In genomic region chr10:46225597-46225996, GRCh38 we compare ENCODE assay signal across 30 cellular contexts.
DNase-seq lines count a peak whose midpoint lies in the region; ATAC-seq, FAIRE-seq and TF ChIP-seq lines count a peak whose summit lies in the region.
"Had no signal": no experiment of that assay in that cellular context is flagged by ENCODE, and none has a peak within 500 bp of the region (broad histone marks: within the 10 kb centered on the region; RNA-seq: fewer than 3 reads in every experiment).

No MANE protein-coding gene starts in this region.

- H3K4me1 ChIP-seq in mammary epithelial cell (ENCODE audit: insufficient read depth, low read length) (no peaks in the 10 kb centered on the region), HEK293 (ENCODE audit: control insufficient read depth, insufficient read depth, low read length) (no peaks in the 10 kb centered on the region), K562 (replicated peaks in 1 of 2; ENCODE audit: control insufficient read depth in 2 of 2, insufficient read depth in 2 of 2, low read length in 2 of 2) (peaks cover 0 to 11% of the 10 kb centered on the region in 2 experiments; a peak in 3 of 5 replicates)
- H3K4me1 ChIP-seq: gastroesophageal sphincter, left lung, neural progenitor cell, SJCRH30 had no signal

- H3K4me3 Mint-ChIP-seq in MCF 10A (ENCODE audit: unreplicated experiment) = no peak overlapping the region
- no peak overlapping the region for H3K4me3 Mint-ChIP-seq in progenitor cell of endocrine pancreas (ENCODE audit: low read depth)
- H3K4me3 Mint-ChIP-seq: brain, neural progenitor cell had no signal

- no peak for TF ChIP-seq POLR2A in K562 (conservative IDR thresholded peaks at IDR 0.05)
- no peak for TF ChIP-seq POLR2A in erythroblast (IDR thresholded peaks at IDR 0.05; ENCODE audit: low read length)

- FAIRE-seq in K562 (lab: Jason Lieb, UNC) = no peak
- FAIRE-seq: endothelial cell of umbilical vein, G401.6 had no signal

- in situ Hi-C loops in mammary epithelial cell (cut with MboI; ENCODE audit: low sequenced_read_pairs in 2 of 2) = loop anchor here in 1 of 2 donors (25.0 kb wide), 1 partner anchor 312 kb away; no protein-coding TSS in a partner anchor
- in situ Hi-C loops in K562 (cut with MboI) = loop anchor here (25.0 kb wide), 1 partner anchor 988 kb away; no protein-coding TSS in a partner anchor

- CTCF ChIA-PET in mammary epithelial cell (lab: Charles Lee; ENCODE audit: low non-redundant PET) = no interaction called here
- CTCF ChIA-PET in MCF 10A (lab: Yijun Ruan, JAX) = interaction anchor here (2.4 kb wide), 1 partner anchor 340 kb away, joined by 12 read pairs; no protein-coding TSS in a partner anchor
- CTCF ChIA-PET in HEK293 (lab: Yijun Ruan, JAX) = interaction anchor here (0.5 kb wide), 1 partner anchor 1211 kb away, joined by 3 read pairs; no protein-coding TSS in a partner anchor
- CTCF ChIA-PET in K562 (lab: Yijun Ruan, JAX; ENCODE audit: low intra/inter-chr PET ratio) = no interaction called here

- no peaks in the 10 kb centered on the region for H3K9me3 Mint-ChIP-seq in MCF 10A (ENCODE audit: unreplicated experiment)
- no peaks in the 10 kb centered on the region for H3K9me3 Mint-ChIP-seq in progenitor cell of endocrine pancreas (ENCODE audit: low read depth)

- H3K9ac ChIP-seq in mammary epithelial cell (ENCODE audit: insufficient read depth, low read length) (no peak overlapping the region), K562 (ENCODE audit: insufficient read depth in 1 of 2, low read depth in 2 of 2, low read length in 2 of 2) (no peak overlapping the region)
- H3K9ac ChIP-seq: neural progenitor cell had no signal

- H3K27me3 ChIP-seq in mammary epithelial cell (ENCODE audit: insufficient read depth, low read length) (no peaks in the 10 kb centered on the region), K562 (ENCODE audit: control insufficient read depth in 2 of 2, insufficient read depth in 2 of 2, low read length in 2 of 2) (peaks cover 0 to 6% of the 10 kb centered on the region in 2 experiments; a peak in 2 of 5 replicates)
- H3K27me3 ChIP-seq: left lung, neural progenitor cell, SJCRH30, upper lobe of left lung had no signal

- POLR2A ChIA-PET in MCF 10A (lab: Yijun Ruan, JAX) = no interaction called here
- POLR2A ChIA-PET in HEK293 (lab: Yijun Ruan, JAX) = no interaction called here
- POLR2A ChIA-PET in K562 (lab: Yijun Ruan, JAX) = interaction anchor here (0.7 kb wide), 1 partner anchor 331 kb away, joined by 3 read pairs; no protein-coding TSS in a partner anchor

- no peaks in the 10 kb centered on the region for H3K36me3 Mint-ChIP-seq in MCF 10A (ENCODE audit: insufficient read depth, unreplicated experiment)
- H3K36me3 Mint-ChIP-seq in progenitor cell of endocrine pancreas (ENCODE audit: insufficient read depth) = no peaks in the 10 kb centered on the region
- H3K36me3 Mint-ChIP-seq: brain, neural progenitor cell had no signal

- H3K9me1 ChIP-seq in K562 (ENCODE audit: control insufficient read depth, insufficient read depth, low read length) = no peaks in the 10 kb centered on the region

- BruUV-seq in mammary epithelial cell (replicated peaks; lab: Mats Ljungman, UMichigan) (TSS peak; percentile 86), MCF 10A (replicated peaks; lab: Mats Ljungman, UMichigan) (no TSS peak), K562 (replicated peaks; lab: Mats Ljungman, UMichigan) (no TSS peak)

- H4K20me1 ChIP-seq in mammary epithelial cell (ENCODE audit: insufficient read depth, low read length) (no peaks in the 10 kb centered on the region), K562 (replicated peaks; ENCODE audit: control insufficient read depth, insufficient read depth, low read length) (no peaks in the 10 kb centered on the region)

- no peaks in the 10 kb centered on the region for H3K36me3 ChIP-seq in mammary epithelial cell (ENCODE audit: insufficient read depth, low read length)
- H3K36me3 ChIP-seq in HEK293 (ENCODE audit: control insufficient read depth in 2 of 2, insufficient read depth in 1 of 2, low read length in 2 of 2) = no peaks in the 10 kb centered on the region
- H3K36me3 ChIP-seq in K562 (ENCODE audit: control insufficient read depth, insufficient read depth, low read length) = no peaks in the 10 kb centered on the region
- H3K36me3 ChIP-seq: gastroesophageal sphincter, left lung, neural progenitor cell, SJCRH30, upper lobe of left lung had no signal

- TF ChIP-seq CTCF in mammary epithelial cell (conservative IDR thresholded peaks at IDR 0.05 in 1 of 2, IDR thresholded peaks at IDR 0.05 in 1 of 2; ENCODE audit: extremely low read depth in 1 of 2, insufficient read depth in 1 of 2, low read depth in 1 of 2, low read length in 2 of 2) (no peak), MCF 10A (IDR thresholded peaks at IDR 0.05; ENCODE audit: unreplicated experiment) (no peak), HEK293 (tag by site-specific recombination; IDR thresholded peaks at IDR 0.05) (no peak), K562 (IDR thresholded peaks at IDR 0.05 in 2 of 3, conservative IDR thresholded peaks at IDR 0.05 in 1 of 3; ENCODE audit: insufficient read depth in 2 of 3, low read depth in 1 of 3, low read length in 3 of 3) (no peak), progenitor cell of endocrine pancreas (IDR thresholded peaks at IDR 0.05; ENCODE audit: unreplicated experiment) (no peak)

- no peak for TF ChIP-seq EP300 in K562 (IDR thresholded peaks at IDR 0.05; ENCODE audit: low read length)

- H3K27ac Mint-ChIP-seq in MCF 10A (ENCODE audit: low read depth, unreplicated experiment) (no peak overlapping the region), progenitor cell of endocrine pancreas (no peak overlapping the region)
- H3K27ac Mint-ChIP-seq: brain, neural progenitor cell had no signal

- H3K9me3 ChIP-seq in mammary epithelial cell (replicated peaks; ENCODE audit: insufficient read depth, low read length) = no peaks in the 10 kb centered on the region
- no peaks in the 10 kb centered on the region for H3K9me3 ChIP-seq in HEK293 (ENCODE audit: control insufficient read depth, insufficient read depth, low read depth, low read length)
- H3K9me3 ChIP-seq in K562 (replicated peaks; ENCODE audit: control insufficient read depth, insufficient read depth, low read depth, low read length) = 0 out of 2 replicates have a peak, but pooled peaks cover 2% of the 10 kb centered on the region
- H3K9me3 ChIP-seq: left lung, SJCRH30, upper lobe of left lung had no signal

- no peaks in the 10 kb centered on the region for H3K4me1 Mint-ChIP-seq in MCF 10A (ENCODE audit: insufficient read depth, unreplicated experiment)
- H3K4me1 Mint-ChIP-seq in progenitor cell of endocrine pancreas (ENCODE audit: low read depth) = no peaks in the 10 kb centered on the region
- H3K4me1 Mint-ChIP-seq: neural progenitor cell had no signal

- DNase-seq in mammary epithelial cell (no peak), MCF 10A (ENCODE audit: unreplicated experiment) (no peak), K562 (ENCODE audit: extremely low read depth in 1 of 4, low spot score in 3 of 4) (no peak), progenitor cell of endocrine pancreas (ENCODE audit: low spot score, unreplicated experiment) (peak; percentile 6), OCI-M2 (lab: John Stamatoyannopoulos, UW; ENCODE audit: unreplicated experiment) (no peak), NCI-H226 (no peak), erythroblast (lab: John Stamatoyannopoulos, UW) (no peak)
- DNase-seq: activated CD4-positive, alpha-beta T cell treated with anti-CD3 and anti-CD28 coated beads for 4 hours; activated naive CD4-positive, alpha-beta T cell treated with Interleukin-2 at 50 U/mL for 16 hours; amniotic stem cell; cerebellar nuclear complex; HCEC 1CT; hypothalamus; Karpas-422; mesendoderm; NCI-H2107; NCI-H774; SJCRH30; stimulated activated CD4-positive, alpha-beta T cell treated with anti-CD3 and anti-CD28 coated beads, Interleukin-4, amount 100 ng/mL, for 4 hours; SW 1271; T-helper 9 cell had no signal

- H3K27ac ChIP-seq in mammary epithelial cell (ENCODE audit: insufficient read depth, low read depth, low read length) (no peak overlapping the region), HEK293 (ENCODE audit: extremely low read depth, low read depth, low read length) (no peak overlapping the region), K562 (ENCODE audit: extremely low read depth, low read depth, low read length) (no peak overlapping the region)
- H3K27ac ChIP-seq: gastroesophageal sphincter, left lung, neural progenitor cell, SJCRH30, upper lobe of left lung had no signal

- H2AFZ ChIP-seq in mammary epithelial cell (ENCODE audit: low read depth, low read length) (no peak overlapping the region), K562 (ENCODE audit: low read depth, low read length) (no peak overlapping the region)
- H2AFZ ChIP-seq: neural progenitor cell had no signal

- no peaks in the 10 kb centered on the region for H3K79me2 ChIP-seq in mammary epithelial cell (ENCODE audit: insufficient read depth, low read length)
- no peaks in the 10 kb centered on the region for H3K79me2 ChIP-seq in K562 (ENCODE audit: control insufficient read depth, insufficient read depth, low read length)

- intact Hi-C loops in mammary epithelial cell (cut with micrococcal nuclease) (no loop called here), MCF 10A (cut with micrococcal nuclease) (no loop called here), K562 (cut with micrococcal nuclease) (loop anchor here (5.0 kb wide), 2 partner anchors 102 to 198 kb away; no protein-coding TSS in a partner anchor)

- H3K4me3 ChIP-seq in mammary epithelial cell (replicated peaks in 1 of 3; ENCODE audit: insufficient read depth in 1 of 3, low read depth in 2 of 3, low read length in 3 of 3) (no peak overlapping the region), HEK293 (ENCODE audit: low read depth, low read length) (no peak overlapping the region), K562 (no peak overlapping the region)
- H3K4me3 ChIP-seq: gastroesophageal sphincter, left lung, neural progenitor cell, SJCRH30, upper lobe of left lung had no signal

- no peak for ATAC-seq in K562
- ATAC-seq: gastroesophageal sphincter, left lung, sciatic nerve had no signal

- no peak for TF ChIP-seq RAD21 in K562 (CRISPR knock-in tag; conservative IDR thresholded peaks at IDR 0.05 in 1 of 2, IDR thresholded peaks at IDR 0.05 in 1 of 2)

- dilution Hi-C loops in mammary epithelial cell (cut with HindIII; ENCODE audit: low sequenced_read_pairs) = no loop called here

- 81% methylated on average over 5 of the region's 5 CpGs for WGBS in mammary epithelial cell (ENCODE audit: low coverage, missing lambda C conversion rate)
- 11% methylated on average over 5 of the region's 5 CpGs for WGBS in K562 (ENCODE audit: insufficient coverage, low coverage, missing lambda C conversion rate)

- peaks cover 22% of the 10 kb centered on the region for H3K27me3 Mint-ChIP-seq in MCF 10A (ENCODE audit: insufficient read depth, unreplicated experiment)
- peaks cover 4% of the 10 kb centered on the region for H3K27me3 Mint-ChIP-seq in progenitor cell of endocrine pancreas

- no peak overlapping the region for H3K4me2 ChIP-seq in mammary epithelial cell (ENCODE audit: insufficient read depth, low read depth, low read length)
- no peak overlapping the region for H3K4me2 ChIP-seq in K562 (ENCODE audit: insufficient read depth, low read length)
- H3K4me2 ChIP-seq: neural progenitor cell had no signal

TF ChIP-seq in HEK293, 187 proteins besides CTCF, POLR2A, EP300 and RAD21 (continues in another document):
- no peak for TF ChIP-seq ZNF677 (tag by site-specific recombination; IDR thresholded peaks at IDR 0.05)

TF ChIP-seq in K562, 482 proteins besides CTCF, POLR2A, EP300 and RAD21 (continues in another document):
- peak; percentile 82 for TF ChIP-seq ZNF707 (CRISPR knock-in tag; conservative IDR thresholded peaks at IDR 0.05)

Comparison
In these comparisons a context has a peak if more than half of its experiments do, and no peak if none do; other contexts are left out.
1. CTCF ChIA-PET loops: an anchor here in MCF 10A (2.4 kb wide) and HEK293 (0.5 kb wide); none called in mammary epithelial cell and K562.